ENCODE assay signal across 1 cellular context in the genomic region with DNA sequence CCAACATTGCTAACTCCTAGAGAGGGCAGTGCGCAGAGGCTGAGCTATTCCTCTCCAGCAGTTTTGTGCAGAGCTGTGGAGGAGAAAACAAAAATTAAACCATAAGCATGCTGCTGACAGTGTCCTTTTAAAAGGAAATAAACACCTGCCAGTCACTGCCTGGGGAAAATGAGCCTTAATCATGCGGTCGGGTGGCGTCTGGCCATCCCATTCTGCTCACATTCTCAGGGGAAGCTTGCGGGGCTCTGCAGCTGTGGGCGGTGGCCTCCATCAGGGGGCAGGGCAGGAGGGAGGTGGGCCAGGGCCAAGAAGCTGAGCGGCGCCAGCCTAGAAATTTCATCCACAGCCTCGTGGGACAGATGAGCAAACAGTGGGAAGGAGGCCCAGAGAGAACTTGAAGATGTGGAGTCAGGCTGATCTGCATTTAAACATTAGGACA.
TF ChIP-seq lines count a peak whose summit lies in the region.

No MANE protein-coding gene starts in this region.

TF ChIP-seq in SK-N-SH, 30 proteins besides CTCF, POLR2A, EP300 and RAD21 (continued from another document):
- TF ChIP-seq, protein P1, sequence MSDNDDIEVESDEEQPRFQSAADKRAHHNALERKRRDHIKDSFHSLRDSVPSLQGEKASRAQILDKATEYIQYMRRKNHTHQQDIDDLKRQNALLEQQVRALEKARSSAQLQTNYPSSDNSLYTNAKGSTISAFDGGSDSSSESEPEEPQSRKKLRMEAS (IDR thresholded peaks at IDR 0.05; ENCODE audit: low read depth): no peak
- TF ChIP-seq CHD2 (IDR thresholded peaks at IDR 0.05; ENCODE audit: low read length, partially characterized antibody): no peak
